In the genomic region with DNA sequence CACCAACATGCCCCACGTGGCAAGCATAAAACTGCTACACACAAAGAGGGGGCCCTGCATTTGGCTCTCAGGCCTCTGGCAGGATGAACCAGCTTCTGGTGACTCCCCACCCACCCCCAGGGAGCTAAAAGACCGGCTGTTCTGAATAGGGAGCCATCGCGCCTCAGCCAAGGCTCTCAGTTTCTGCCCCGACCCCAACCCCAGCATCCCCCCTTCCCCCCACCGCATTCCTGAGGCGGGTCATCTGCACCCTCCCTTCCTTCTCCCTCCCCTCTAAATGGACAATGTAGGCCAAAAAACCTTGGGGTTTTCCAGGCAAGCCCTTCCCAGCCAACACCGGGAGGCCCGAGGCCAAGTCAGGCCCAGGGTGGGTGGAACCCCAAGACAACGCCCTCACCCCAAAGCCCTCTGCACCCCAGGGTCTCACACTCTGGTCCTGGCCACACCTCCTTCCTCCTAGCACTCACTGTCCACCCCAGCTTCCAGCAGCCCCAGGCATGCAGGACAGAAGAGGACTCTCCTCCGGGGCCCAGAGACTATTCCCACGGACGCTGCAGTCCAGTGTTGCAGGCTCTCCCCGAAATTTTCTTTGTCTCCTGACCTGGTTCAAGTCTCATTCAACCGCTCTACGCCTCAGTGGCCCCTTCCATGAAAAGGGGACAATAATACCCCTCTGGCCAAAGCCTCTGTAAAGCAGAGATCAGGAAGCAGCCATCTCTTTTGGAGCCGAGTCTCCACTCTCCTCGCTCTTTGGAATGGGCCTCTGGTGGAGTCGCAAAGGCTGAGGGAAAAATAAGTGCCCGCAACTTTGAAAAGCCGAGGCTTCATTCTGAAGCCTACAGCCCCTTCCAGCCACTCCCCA, we compare ENCODE assay signal across 1 cellular context.
TF ChIP-seq lines count a peak whose summit lies in the region.

No MANE protein-coding gene starts in this region.

TF ChIP-seq in neural cell, 6 proteins besides CTCF, POLR2A, EP300 and RAD21 (continued from another document):
- TF ChIP-seq EZH2 (IDR thresholded peaks at IDR 0.05; ENCODE audit: borderline replicate concordance, insufficient read depth, low read length, poor library complexity, severe bottlenecking) (no peak), MXI1 (conservative IDR thresholded peaks at IDR 0.05; ENCODE audit: poor library complexity, severe bottlenecking) (no peak), TAF1 (IDR thresholded peaks at IDR 0.05; ENCODE audit: low read depth) (no peak), POLR2AphosphoS5 (IDR thresholded peaks at IDR 0.05) (no peak)
TF ChIP-seq in neural cell: peak in this region for 0.
